Comparison of ENCODE assay signal across 7 cellular contexts in genomic region chr5:80255425-80255751, GRCh38. TPM values are rescaled to one million over a fixed set of nuclear protein-coding genes. Genes with fewer than 3 reads are reported as not detected.
DNase-seq lines count a peak whose midpoint lies in the region; FAIRE-seq and TF ChIP-seq lines count a peak whose summit lies in the region.

No MANE protein-coding gene starts in this region.

- H3K27ac ChIP-seq in esophagus (ENCODE audit: low read depth in 2 of 2, low read length in 1 of 2): peak overlapping the region; percentile 98 to 99
- peak overlapping the region; percentile 91 for H3K27ac ChIP-seq in muscle layer of colon (ENCODE audit: low read depth, low read length)
- peak overlapping the region; percentile 95 for H3K27ac ChIP-seq in thymus (ENCODE audit: low read depth)

- DNase-seq in GM12891 (ENCODE audit: insufficient read length, low spot score): peak; percentile 35
- peak; percentile 81 for DNase-seq in H7
- DNase-seq in LHCN-M2 (ENCODE audit: low read depth): peak; percentile 48
- DNase-seq in activated CD4-positive, alpha-beta T cell treated with anti-CD3 and anti-CD28 coated beads, Interleukin-2, amount 50 U/mL, for 48 hours: peak; percentile 61 to 69

- H3K4me3 ChIP-seq in H7 (ENCODE audit: insufficient read depth, low read depth, low read length) (peak overlapping the region; percentile 92), esophagus (ENCODE audit: low read depth in 1 of 2, low read length in 2 of 2) (peak overlapping the region; percentile 67 to 89), muscle layer of colon (ENCODE audit: low read depth in 1 of 2, low read length in 2 of 2) (peak overlapping the region; percentile 54 to 60), thymus (ENCODE audit: low read length) (peak overlapping the region; percentile 85)

- peak overlapping the region; percentile 29 for H3K9ac ChIP-seq in muscle layer of colon (ENCODE audit: low read length)

- H3K27me3 ChIP-seq in H7 (ENCODE audit: control insufficient read depth, insufficient read depth, low read length) (no peaks in the 10 kb centered on the region), esophagus (ENCODE audit: control insufficient read depth in 1 of 2, insufficient read depth in 2 of 2, low read length in 2 of 2) (no peaks in the 10 kb centered on the region), muscle layer of colon (ENCODE audit: control insufficient read depth in 1 of 2, insufficient read depth in 2 of 2, low read length in 2 of 2) (no peaks in the 10 kb centered on the region), thymus (ENCODE audit: control insufficient read depth, insufficient read depth) (no peaks in the 10 kb centered on the region)

- H3K9me3 ChIP-seq in esophagus (ENCODE audit: control insufficient read depth in 2 of 2, insufficient read depth in 1 of 2, low read depth in 1 of 2, low read length in 1 of 2) (no peaks in the 10 kb centered on the region), muscle layer of colon (ENCODE audit: low read length) (no peaks in the 10 kb centered on the region), thymus (ENCODE audit: control insufficient read depth) (no peaks in the 10 kb centered on the region)

- H3K36me3 ChIP-seq in H7 (replicated peaks; ENCODE audit: control insufficient read depth, insufficient read depth, low read length) (no peaks in the 10 kb centered on the region), esophagus (ENCODE audit: control insufficient read depth in 2 of 2, insufficient read depth in 2 of 2, low read length in 1 of 2) (no peaks in the 10 kb centered on the region), muscle layer of colon (ENCODE audit: insufficient read depth, low read length) (no peaks in the 10 kb centered on the region), thymus (ENCODE audit: control insufficient read depth, insufficient read depth) (no peaks in the 10 kb centered on the region)

- peaks cover 5 to 6% of the 10 kb centered on the region in 2 donors for H3K4me1 ChIP-seq in esophagus (ENCODE audit: control insufficient read depth in 2 of 2, insufficient read depth in 2 of 2, low read length in 1 of 2)
- peaks cover 22% of the 10 kb centered on the region for H3K4me1 ChIP-seq in muscle layer of colon (ENCODE audit: insufficient read depth, low read length)
- peaks cover 21% of the 10 kb centered on the region for H3K4me1 ChIP-seq in thymus (ENCODE audit: control insufficient read depth, insufficient read depth, low read length)

- TF ChIP-seq POLR2A in GM12891 (IDR thresholded peaks at IDR 0.05; ENCODE audit: low read depth, low read length): no peak

- WGBS in esophagus, 2 donors: 0% methylated on average over 18 to 28 of the region's 28 CpGs
- under 1% methylated on average over 28 of the region's 28 CpGs for WGBS in thymus

- no peak for FAIRE-seq in GM12891 (lab: Jason Lieb, UNC)

TF ChIP-seq in GM12891, 5 proteins besides CTCF, POLR2A, EP300 and RAD21:
- no peak for TF ChIP-seq POLR2AphosphoS5 (IDR thresholded peaks at IDR 0.05; ENCODE audit: low read depth, low read length)
- no peak for TF ChIP-seq PAX5 (IDR thresholded peaks at IDR 0.05; ENCODE audit: insufficient read depth, low read length, severe bottlenecking)
- no peak for TF ChIP-seq POU2F2 (IDR thresholded peaks at IDR 0.05; ENCODE audit: low read depth, low read length)
- TF ChIP-seq TAF1 (IDR thresholded peaks at IDR 0.05; ENCODE audit: low read depth, low read length): no peak
- no peak for TF ChIP-seq SPI1 (IDR thresholded peaks at IDR 0.05; ENCODE audit: low read depth, low read length)

RNA-seq across cellular contexts. Expression of gene SERINC5, which starts 0.5 kb away (rescaled TPM):
- polyA plus RNA-seq in GM12891 (2012; ENCODE audit: low read depth, missing spikeins): 0.82 TPM
- 40.7 and 62.7 TPM in 2 replicates for total RNA-seq in H7 (2014; rRNA removed; shearing (Covaris generic))
- total RNA-seq in LHCN-M2 (2014; rRNA removed): 6.7 and 15.6 TPM in 2 replicates
- 4.7 TPM for polyA plus RNA-seq in LHCN-M2 (2012)
- 10 to 100 TPM; 10.8 to 11.7 TPM for polyA plus RNA-seq in esophagus
- 7.1 TPM for polyA plus RNA-seq in thymus

Comparison
In these comparisons a context has a peak if more than half of its experiments do, and no peak if none do; other contexts are left out.
1. Peak in every context shown above with its lines: DNase-seq, H3K4me3 ChIP-seq and H3K27ac ChIP-seq.